Comparison of ENCODE assay signal across 9 cellular contexts in the genomic region with DNA sequence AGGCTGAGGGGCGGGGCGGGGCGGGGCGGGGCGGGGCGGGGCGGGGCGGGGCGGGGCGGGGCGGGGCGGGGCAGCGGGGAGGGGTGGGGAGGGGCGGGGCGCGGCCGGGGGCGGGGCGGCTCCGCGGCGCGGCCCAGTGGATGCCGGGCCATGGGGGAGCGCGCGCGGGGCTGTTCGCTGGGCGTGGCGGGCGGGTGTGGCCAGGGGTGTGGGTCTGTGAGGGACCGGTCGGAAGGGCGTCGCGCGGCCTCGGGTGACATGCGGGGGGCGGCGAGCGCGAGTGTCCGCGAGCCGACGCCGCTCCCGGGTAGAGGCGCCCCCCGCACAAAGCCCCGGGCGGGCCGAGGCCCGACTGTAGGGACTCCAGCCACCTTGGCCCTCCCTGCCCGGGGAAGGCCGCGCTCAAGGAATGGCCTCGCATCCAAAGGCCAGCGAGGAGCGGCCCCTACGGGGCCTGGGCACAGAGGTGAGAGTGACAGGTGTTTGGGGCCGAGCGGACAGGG.
A peak's percentile ranks its signal among the peaks of the same experiment; 100 is the strongest.
DNase-seq lines count a peak whose midpoint lies in the region; ATAC-seq, FAIRE-seq and TF ChIP-seq lines count a peak whose summit lies in the region.
"Had no signal": no experiment of that assay in that cellular context is flagged by ENCODE, and none has a peak within 500 bp of the region (broad histone marks: within the 10 kb centered on the region; RNA-seq: fewer than 3 reads in every experiment).

ZFP28 (plus strand) TSS at position 188 of the 503 bp plus-strand sequence; CDS start at position 259, 71 bp downstream.

- H3K27ac ChIP-seq in RWPE2 (ENCODE audit: poor library complexity, severe bottlenecking) (peak within 1 kb of the TSS; percentile 75), layer of hippocampus (ENCODE audit: low read depth, low read length) (peak within 1 kb of the TSS; percentile 98)

- peaks cover 13% of the 10 kb centered on the region for H3K9me3 ChIP-seq in RWPE2 (ENCODE audit: severe bottlenecking)

- FAIRE-seq in D721Med (lab: Jason Lieb, UNC) = no peak
- FAIRE-seq: A204.1 had no signal

- H3K4me1 ChIP-seq in RWPE2 (ENCODE audit: insufficient read depth, poor library complexity, severe bottlenecking) = no peaks in the 10 kb centered on the region

- H3K4me3 ChIP-seq in RWPE2 (ENCODE audit: severe bottlenecking) (peak within 1 kb of the TSS; percentile 60), cardiac fibroblast (replicated peaks in 1 of 2; ENCODE audit: low read depth in 2 of 2, low read length in 2 of 2) (peak within 1 kb of the TSS; percentile 79 to 86)

- ATAC-seq in HG02970 (IDR thresholded peaks at IDR 0.05; ENCODE audit: low FRiP score, unreplicated experiment) = peak; percentile 35
- ATAC-seq in RWPE2 (ENCODE audit: low read depth) = peak; percentile 71

- H3K36me3 ChIP-seq in RWPE2 (ENCODE audit: low read depth) = peaks cover 9% of the 10 kb centered on the region; the same call in 1 of the 2 replicates

- TF ChIP-seq CTCF in RWPE2 (IDR thresholded peaks at IDR 0.05; ENCODE audit: poor library complexity, severe bottlenecking) (no peak), cardiac fibroblast (IDR thresholded peaks at IDR 0.05; ENCODE audit: low read depth, low read length) (no peak), D721Med (IDR thresholded peaks at IDR 0.05; ENCODE audit: insufficient read depth, missing control alignments) (no peak)

- DNase-seq in NCI-H1092 treated with DMSO at 0.1 percent for 48 hours (lab: John Stamatoyannopoulos, UW) (peak; percentile 71), NCI-H1092 (lab: John Stamatoyannopoulos, UW) (no peak), RWPE2 (ENCODE audit: low spot score) (peak; percentile 66), cardiac fibroblast (ENCODE audit: low read depth in 2 of 2) (no peak), D721Med (ENCODE audit: insufficient read length, low spot score) (no peak)
- peak; percentile 20 for DNase-seq in stimulated activated CD8-positive, alpha-beta memory T cell treated with anti-CD3 and anti-CD28 coated beads, Interleukin-15, amount 100 ng/mL, for 1 hour (ENCODE audit: low read depth)

- H3K27me3 ChIP-seq in RWPE2 (ENCODE audit: insufficient read depth, poor library complexity, severe bottlenecking) (no peaks in the 10 kb centered on the region), layer of hippocampus (ENCODE audit: control insufficient read depth, insufficient read depth, low read length) (no peaks in the 10 kb centered on the region)

Comparison
In these comparisons a context has a peak if more than half of its experiments do, and no peak if none do; other contexts are left out.
1. DNase-seq: peak in NCI-H1092 treated with DMSO at 0.1 percent for 48 hours (single experiment), RWPE2 (single experiment) and stimulated activated CD8-positive, alpha-beta memory T cell treated with anti-CD3 and anti-CD28 coated beads, Interleukin-15, amount 100 ng/mL, for 1 hour (single experiment); none in NCI-H1092 (single experiment), cardiac fibroblast (0 of 2) and D721Med (single experiment).